Comparison of ENCODE assay signal across 8 cellular contexts in the genomic region with DNA sequence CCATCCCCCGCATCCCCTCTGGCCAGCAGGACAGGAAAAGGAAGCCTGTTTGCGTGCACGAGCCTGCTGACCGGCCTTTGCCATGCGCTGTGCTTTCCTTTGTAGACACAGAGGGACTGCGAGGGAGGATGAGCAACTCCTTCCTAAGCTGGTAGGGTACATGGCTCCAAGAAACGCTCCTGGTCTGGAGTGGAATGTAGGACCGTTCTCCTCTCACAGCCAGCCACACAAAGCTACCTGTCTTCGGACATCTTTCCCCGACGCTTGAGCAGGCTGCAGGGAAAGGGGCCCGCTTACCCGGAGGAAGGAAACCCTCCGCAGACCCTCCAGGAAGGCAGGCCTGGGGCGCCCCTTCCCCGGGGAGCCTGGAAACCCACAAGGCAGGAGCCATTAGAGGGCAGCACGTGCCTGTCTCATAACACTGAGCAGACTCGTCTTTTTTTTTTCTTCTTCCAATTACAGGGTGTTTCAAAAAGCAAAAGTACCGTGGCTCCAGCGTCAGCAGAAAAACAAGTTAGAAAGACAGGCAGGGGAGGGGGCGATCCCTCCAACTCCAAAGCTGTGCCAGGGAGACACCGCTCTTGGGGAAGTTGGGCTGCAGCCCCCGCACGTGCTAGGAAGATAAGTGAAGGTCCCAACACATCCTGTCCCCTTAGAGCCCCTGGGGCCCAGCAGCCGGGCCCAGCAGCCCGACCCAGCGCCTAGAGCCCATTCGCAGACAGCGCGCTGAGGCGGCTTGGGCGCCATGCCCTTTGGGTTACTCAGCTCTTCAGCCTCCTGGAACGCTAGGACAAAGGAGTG.
A peak's percentile ranks its signal among the peaks of the same experiment; 100 is the strongest.
DNase-seq lines count a peak whose midpoint lies in the region; TF ChIP-seq lines count a peak whose summit lies in the region.

No MANE protein-coding gene starts in this region.

- DNase-seq in 8988T: peak; percentile 76
- peak; percentile 86 for DNase-seq in GM13977 (ENCODE audit: low spot score)
- peak; percentile 55 for DNase-seq in NCI-H2029 treated with DMSO at 0.1 percent for 48 hours (lab: John Stamatoyannopoulos, UW)
- peak; percentile 41 for DNase-seq in activated CD4-positive, CD25-positive, alpha-beta regulatory T cell treated with anti-CD3 and anti-CD28 coated beads, Interleukin-2, amount 50 U/mL, for 72 hours
- DNase-seq in cerebellum (ENCODE audit: low spot score): peak; percentile 32
- peak; percentile 60 for DNase-seq in kidney glomerular epithelial cell (lab: John Stamatoyannopoulos, UW)
- DNase-seq in stimulated activated CD4-positive, alpha-beta T cell treated with anti-CD3 and anti-CD28 coated beads, Interleukin-15, amount 100 ng/mL, for 24 hours: peak; percentile 70
- no peak for DNase-seq in mesenteric fat pad (ENCODE audit: low spot score)

- in situ Hi-C loops in GM13977 (cut with MboI; ENCODE audit: low pct_unique_long_range_greater_than_20kb, low sequenced_read_pairs, unreplicated experiment): loop anchor here (25.0 kb wide), 1 partner anchor 888 kb away; no protein-coding TSS in a partner anchor

- peak; percentile 76 for TF ChIP-seq CTCF in GM13977 (IDR thresholded peaks at IDR 0.05; ENCODE audit: extremely low read depth, insufficient read depth, missing control alignments)
